In genomic region chr4:42397256-42397634, GRCh38 we compare ENCODE assay signal across 8 cellular contexts. TPM values are rescaled to one million over a fixed set of nuclear protein-coding genes. Genes with fewer than 3 reads are reported as not detected.
DNase-seq lines count a peak whose midpoint lies in the region; ATAC-seq lines count a peak whose summit lies in the region.

TSS of gene SHISA3 (plus strand) at chr4:42397488. CDS start at chr4:42398057, 569 bp downstream.

- DNase-seq in DMS79 treated with DMSO at 0.1 percent for 48 hours (lab: John Stamatoyannopoulos, UW) (peak; percentile 1), DMS79 (lab: John Stamatoyannopoulos, UW) (no peak), NT2/D1 (ENCODE audit: low read depth, low spot score) (no peak), dermis blood vessel endothelial cell (peak; percentile 50), G401 (ENCODE audit: low spot score) (no peak), HUDEP-2 (lab: John Stamatoyannopoulos, UW; ENCODE audit: unreplicated experiment in 76 of 76) (no peak)

- H3K4me3 ChIP-seq in NT2/D1 (ENCODE audit: insufficient read length, low read depth): peak within 1 kb of the TSS; percentile 66
- H3K4me3 ChIP-seq in mononuclear cell (ENCODE audit: low read length): peak within 1 kb of the TSS; percentile 18

- in situ Hi-C loops in G401 (cut with HindIII; ENCODE audit: low sequenced_read_pairs): no loop called here

- H3K36me3 ChIP-seq in NT2/D1 (ENCODE audit: insufficient read depth, insufficient read length, low read length): no peaks in the 10 kb centered on the region

- peak within 1 kb of the TSS; percentile 85 for H3K9ac ChIP-seq in NT2/D1 (ENCODE audit: insufficient read length, low read depth)

- peak; percentile 33 for ATAC-seq in HG02588 (IDR thresholded peaks at IDR 0.05; ENCODE audit: unreplicated experiment)

- H3K27me3 ChIP-seq in NT2/D1 (ENCODE audit: insufficient read depth, insufficient read length) (peaks cover 64% of the 10 kb centered on the region), mononuclear cell (ENCODE audit: insufficient read depth, low read length) (peaks cover 69% of the 10 kb centered on the region)

- no peaks in the 10 kb centered on the region for H3K9me3 ChIP-seq in NT2/D1 (ENCODE audit: insufficient read depth, low read length)
- H3K9me3 ChIP-seq in mononuclear cell (ENCODE audit: low read depth, low read length): no peaks in the 10 kb centered on the region

- no peaks in the 10 kb centered on the region for H3K4me1 ChIP-seq in NT2/D1 (ENCODE audit: insufficient read depth, insufficient read length)
- H3K4me1 ChIP-seq in mononuclear cell (ENCODE audit: insufficient read depth, low read length): peaks cover 27% of the 10 kb centered on the region

RNA-seq across cellular contexts. Expression of gene SHISA3, which starts in this region (rescaled TPM):
- 2.0 and 2.7 TPM in 2 replicates for total RNA-seq in dermis blood vessel endothelial cell
- not detected for total RNA-seq in mononuclear cell
- total RNA-seq in G401 (2014; rRNA removed; shearing (Covaris generic)): 3.7 and 6.1 TPM in 2 replicates

Comparison
In these comparisons a context has a peak if more than half of its experiments do, and no peak if none do; other contexts are left out.
1. DNase-seq: peak in DMS79 treated with DMSO at 0.1 percent for 48 hours (single experiment) and dermis blood vessel endothelial cell (single experiment); none in DMS79 (single experiment), NT2/D1 (single experiment), G401 (single experiment) and HUDEP-2 (0 of 76).